Comparison of ENCODE assay signal across 8 cellular contexts in the genomic region with DNA sequence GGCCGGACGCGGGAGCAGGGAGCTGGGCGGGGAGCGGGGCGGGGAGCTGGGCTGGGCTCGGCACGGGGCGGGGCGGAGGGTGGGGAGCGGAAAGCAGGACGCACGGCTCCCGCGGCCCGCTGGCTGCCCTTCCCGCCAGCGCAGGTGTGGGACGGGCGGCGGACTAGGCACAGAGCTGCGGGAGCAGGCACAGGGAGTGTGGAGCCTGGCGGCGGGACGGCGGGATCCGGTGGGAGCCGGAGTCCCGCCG. TPM values are rescaled to one million over a fixed set of nuclear protein-coding genes. Genes with fewer than 3 reads are reported as not detected.
DNase-seq lines count a peak whose midpoint lies in the region; ATAC-seq and TF ChIP-seq lines count a peak whose summit lies in the region.

A gene (plus strand): TSS at position 125 of the 250 bp plus-strand sequence. CDS start 163 bp downstream, outside the sequence.

- no peaks in the 10 kb centered on the region for H3K9me3 Mint-ChIP-seq in activated naive CD8-positive, alpha-beta T cell treated with anti-CD3 and anti-CD28 coated beads for 36 hours
- H3K9me3 Mint-ChIP-seq in immature natural killer cell, result no peaks in the 10 kb centered on the region

- peaks cover 20% of the 10 kb centered on the region for H3K4me1 Mint-ChIP-seq in activated naive CD8-positive, alpha-beta T cell treated with anti-CD3 and anti-CD28 coated beads for 36 hours
- H3K4me1 Mint-ChIP-seq in immature natural killer cell, result peaks cover 16% of the 10 kb centered on the region in 2 donors

- peak within 1 kb of the TSS; percentile 88 for H3K4me3 Mint-ChIP-seq in activated naive CD8-positive, alpha-beta T cell treated with anti-CD3 and anti-CD28 coated beads for 36 hours
- H3K4me3 Mint-ChIP-seq in immature natural killer cell, result peak within 1 kb of the TSS; percentile 88 to 91 (median 89)

- no peaks in the 10 kb centered on the region for H3K27me3 Mint-ChIP-seq in activated naive CD8-positive, alpha-beta T cell treated with anti-CD3 and anti-CD28 coated beads for 36 hours
- peaks cover 0 to 9% (median 2%) of the 10 kb centered on the region in 3 donors for H3K27me3 Mint-ChIP-seq in immature natural killer cell (ENCODE audit: low read depth in 3 of 3)

- no peaks in the 10 kb centered on the region for H3K36me3 Mint-ChIP-seq in activated naive CD8-positive, alpha-beta T cell treated with anti-CD3 and anti-CD28 coated beads for 36 hours
- H3K36me3 Mint-ChIP-seq in immature natural killer cell, result no peaks in the 10 kb centered on the region

- no peak for TF ChIP-seq CTCF in subcutaneous adipose tissue (IDR thresholded peaks at IDR 0.05; ENCODE audit: low read depth)

- H3K27ac Mint-ChIP-seq in activated naive CD8-positive, alpha-beta T cell treated with anti-CD3 and anti-CD28 coated beads for 36 hours, result peak within 1 kb of the TSS; percentile 83
- peak within 1 kb of the TSS in 5 of 6 donors; percentile 58 to 84 (median 73) for H3K27ac Mint-ChIP-seq in immature natural killer cell

- DNase-seq in activated naive CD8-positive, alpha-beta T cell treated with anti-CD3 and anti-CD28 coated beads for 36 hours, result no peak
- DNase-seq in immature natural killer cell, result no peak
- DNase-seq in activated effector memory CD4-positive, alpha-beta T cell treated with anti-CD3 and anti-CD28 coated beads, Interleukin-2, amount 50 U/mL, for 16 hours, result no peak
- DNase-seq in stimulated activated CD4-positive, alpha-beta T cell treated with anti-CD3 and anti-CD28 coated beads, Interleukin-4, amount 100 ng/mL, for 24 hours, result no peak
- DNase-seq in SKM-1 (lab: John Stamatoyannopoulos, UW; ENCODE audit: unreplicated experiment), result no peak

- ATAC-seq in GM18511 (IDR thresholded peaks at IDR 0.05; ENCODE audit: unreplicated experiment) (peak; percentile 40), HG03045 (IDR thresholded peaks at IDR 0.05; ENCODE audit: unreplicated experiment) (peak; percentile 45)

RNA-seq across cellular contexts. Expression of the gene that starts here (rescaled TPM):
- total RNA-seq in activated naive CD8-positive, alpha-beta T cell treated with anti-CD3 and anti-CD28 coated beads for 36 hours, result 10 to 100 TPM; 16.0 to 17.2 TPM
- 10 to 100 TPM in 2 of 3 donors, 1 to 10 TPM in 1; 6.0 to 15.2 (median 13.8) TPM for polyA plus RNA-seq in immature natural killer cell
- total RNA-seq in subcutaneous adipose tissue, result 10 to 100 TPM; 39.5 to 62.7 (median 43.3) TPM
